ENCODE assay signal across 10 cellular contexts in the genomic region with DNA sequence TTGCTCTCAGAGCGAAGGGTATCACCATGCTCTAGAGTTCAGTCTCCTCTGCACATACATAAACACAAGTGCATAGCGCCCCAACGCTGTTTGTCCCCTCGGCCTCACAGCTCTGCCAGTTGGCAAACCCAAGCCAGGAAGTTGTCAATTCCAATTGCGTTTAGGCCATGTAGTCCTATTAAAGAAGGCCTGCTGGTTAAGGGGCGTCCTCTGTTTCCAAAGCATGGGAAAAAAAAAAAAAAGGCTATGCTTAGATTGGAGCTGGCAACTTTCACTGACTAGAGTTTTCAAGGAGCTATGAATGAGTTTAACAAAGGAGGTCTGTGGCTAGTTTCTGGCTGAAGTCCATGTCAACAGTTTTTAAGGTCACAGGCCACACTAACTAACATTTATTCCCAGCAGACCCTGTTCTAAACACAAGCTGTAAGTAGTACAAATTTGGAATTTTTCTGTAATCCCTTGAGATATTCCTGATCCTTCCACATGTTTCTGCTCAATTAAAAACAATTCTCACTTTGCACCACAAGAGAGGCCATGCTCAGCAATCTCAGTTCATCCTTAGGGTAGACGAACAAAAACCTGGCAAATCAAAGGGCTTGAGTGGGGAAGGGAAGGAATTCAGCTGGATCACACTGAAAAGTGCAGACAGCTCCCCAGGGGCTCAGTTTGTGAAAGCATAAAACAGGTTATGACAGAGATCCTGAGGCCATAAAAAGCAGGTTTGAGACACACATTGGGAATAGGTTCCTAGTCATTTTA.
DNase-seq lines count a peak whose midpoint lies in the region; ATAC-seq and TF ChIP-seq lines count a peak whose summit lies in the region.
"Had no signal": no experiment of that assay in that cellular context is flagged by ENCODE, and none has a peak within 500 bp of the region (broad histone marks: within the 10 kb centered on the region; RNA-seq: fewer than 3 reads in every experiment).

No MANE protein-coding gene starts in this region.

- peaks cover 6% of the 10 kb centered on the region for H3K4me1 Mint-ChIP-seq in progenitor cell of endocrine pancreas (ENCODE audit: low read depth)

- H3K36me3 Mint-ChIP-seq in progenitor cell of endocrine pancreas (ENCODE audit: insufficient read depth) = no peaks in the 10 kb centered on the region
- H3K36me3 Mint-ChIP-seq: stimulated activated naive B cell treated with anti-CD40 and anti-IgM and Interleukin-4, amounts not matched to agents 10 μg/mL and 1 μg/mL and 100 μg/mL, for 72 hours had no signal

- intact Hi-C loops in Right ventricle myocardium superior (cut with DNase I) = no loop called here

- H3K27ac Mint-ChIP-seq in progenitor cell of endocrine pancreas = no peak overlapping the region
- H3K27ac Mint-ChIP-seq: stimulated activated naive B cell treated with anti-CD40 and anti-IgM and Interleukin-4, amounts not matched to agents 10 μg/mL and 1 μg/mL and 100 μg/mL, for 72 hours had no signal

- H3K27me3 Mint-ChIP-seq in progenitor cell of endocrine pancreas = no peaks in the 10 kb centered on the region
- H3K27me3 Mint-ChIP-seq: stimulated activated naive B cell treated with anti-CD40 and anti-IgM and Interleukin-4, amounts not matched to agents 10 μg/mL and 1 μg/mL and 100 μg/mL, for 72 hours had no signal

- ATAC-seq in Right ventricle myocardium superior (ENCODE audit: poor library complexity) = peak; percentile 89
- no peak for ATAC-seq in HG03108 (IDR thresholded peaks at IDR 0.05; ENCODE audit: unreplicated experiment)
- ATAC-seq: stimulated activated naive B cell treated with anti-CD40 and anti-IgM and Interleukin-4, amounts not matched to agents 10 μg/mL and 1 μg/mL and 100 μg/mL, for 72 hours had no signal

- TF ChIP-seq CTCF in progenitor cell of endocrine pancreas (IDR thresholded peaks at IDR 0.05; ENCODE audit: unreplicated experiment) = no peak

- H3K9me3 Mint-ChIP-seq in progenitor cell of endocrine pancreas (ENCODE audit: low read depth) = no peaks in the 10 kb centered on the region
- H3K9me3 Mint-ChIP-seq: stimulated activated naive B cell treated with anti-CD40 and anti-IgM and Interleukin-4, amounts not matched to agents 10 μg/mL and 1 μg/mL and 100 μg/mL, for 72 hours had no signal

- peak in 10 of 14 donors; percentile 4 to 60 (median 32) for DNase-seq in C1 segment of cervical spinal cord (lab: John Stamatoyannopoulos, UW)
- peak in 47 of 56 donors; percentile 7 to 81 (median 40) for DNase-seq in amygdala (lab: John Stamatoyannopoulos, UW)
- DNase-seq in Right ventricle myocardium superior = peak; percentile 59
- peak in 50 of 56 donors; percentile 2 to 84 (median 31) for DNase-seq in nucleus accumbens (lab: John Stamatoyannopoulos, UW)
- DNase-seq in NCI-H2227 treated with DMSO at 0.1 percent for 48 hours (lab: John Stamatoyannopoulos, UW) = no peak
- no peak for DNase-seq in glomerular visceral epithelial cell (ENCODE audit: extremely low spot score)
- no peak for DNase-seq in progenitor cell of endocrine pancreas (ENCODE audit: low spot score, unreplicated experiment)
- DNase-seq: activated naive CD4-positive, alpha-beta T cell treated with anti-CD3 and anti-CD28 coated beads, Interleukin-2, amount 50 U/mL, for 16 hours; stimulated activated naive B cell treated with anti-CD40 and anti-IgM and Interleukin-4, amounts not matched to agents 10 μg/mL and 1 μg/mL and 100 μg/mL, for 72 hours had no signal

- H3K4me3 Mint-ChIP-seq in progenitor cell of endocrine pancreas (ENCODE audit: low read depth) = no peak overlapping the region
- H3K4me3 Mint-ChIP-seq: stimulated activated naive B cell treated with anti-CD40 and anti-IgM and Interleukin-4, amounts not matched to agents 10 μg/mL and 1 μg/mL and 100 μg/mL, for 72 hours had no signal

Comparison
In these comparisons a context has a peak if more than half of its experiments do, and no peak if none do; other contexts are left out.
1. DNase-seq: peak in C1 segment of cervical spinal cord (10 of 14), amygdala (47 of 56), Right ventricle myocardium superior (single experiment) and nucleus accumbens (50 of 56); none in NCI-H2227 treated with DMSO at 0.1 percent for 48 hours (single experiment), glomerular visceral epithelial cell (single experiment) and progenitor cell of endocrine pancreas (single experiment).